In the genomic region with DNA sequence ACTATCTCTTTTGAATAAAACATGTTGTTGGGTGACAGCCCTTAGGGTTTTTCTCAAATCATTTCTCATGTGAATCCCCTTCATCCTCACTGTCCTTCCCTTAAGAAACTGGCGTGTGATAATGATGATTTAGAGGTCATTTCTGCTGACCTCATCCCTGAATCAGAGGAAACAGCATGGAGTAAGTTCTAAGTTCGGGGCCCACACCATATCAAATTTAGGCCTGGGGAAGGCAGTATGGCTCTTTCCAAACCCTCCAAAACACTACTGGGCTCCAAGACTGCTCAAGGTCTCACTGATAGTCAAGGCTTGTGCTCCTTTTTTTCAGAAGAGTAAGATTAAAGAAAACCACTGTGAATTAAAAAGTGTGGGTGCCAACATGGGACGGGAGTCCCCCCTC, we compare ENCODE assay signal across 8 cellular contexts. TPM values are rescaled to one million over a fixed set of nuclear protein-coding genes. Genes with fewer than 3 reads are reported as not detected.
DNase-seq lines count a peak whose midpoint lies in the region; ATAC-seq and TF ChIP-seq lines count a peak whose summit lies in the region.

No MANE protein-coding gene starts in this region.

- peaks cover 10% of the 10 kb centered on the region for H3F3A ChIP-seq in PC-9 (ENCODE audit: insufficient read depth, low read depth)

- BruUV-seq in PC-9 (replicated peaks; lab: Mats Ljungman, UMichigan) = no TSS peak

- H3K4me1 ChIP-seq in CD8-positive, alpha-beta memory T cell (ENCODE audit: insufficient read depth, low read length) = peaks cover 30% of the 10 kb centered on the region
- peaks cover 28% of the 10 kb centered on the region for H3K4me1 ChIP-seq in PC-9 (replicated peaks; ENCODE audit: insufficient read depth)

- H3K27ac ChIP-seq in CD8-positive, alpha-beta memory T cell (ENCODE audit: low read depth, low read length) = peak overlapping the region; percentile 59
- no peak overlapping the region for H3K27ac ChIP-seq in PC-9

- DNase-seq in CD8-positive, alpha-beta memory T cell = no peak
- DNase-seq in PC-9 (no peak), osteocyte (ENCODE audit: extremely low spot score, unreplicated experiment) (no peak), NCI-H345 (lab: John Stamatoyannopoulos, UW) (no peak), NCI-H2029 treated with DMSO at 0.1 percent for 48 hours (lab: John Stamatoyannopoulos, UW) (no peak)
- DNase-seq in effector memory CD8-positive, alpha-beta T cell = no peak

- H3K9me3 Mint-ChIP-seq in CD8-positive, alpha-beta memory T cell = no peaks in the 10 kb centered on the region
- H3K9me3 Mint-ChIP-seq in effector memory CD8-positive, alpha-beta T cell = no peaks in the 10 kb centered on the region
- no peaks in the 10 kb centered on the region for H3K9me3 Mint-ChIP-seq in osteocyte (ENCODE audit: unreplicated experiment)

- no peaks in the 10 kb centered on the region for H3K36me3 ChIP-seq in CD8-positive, alpha-beta memory T cell (ENCODE audit: insufficient read depth, low read length)
- H3K36me3 ChIP-seq in PC-9 (ENCODE audit: low read depth) = no peaks in the 10 kb centered on the region

- H3K9me2 ChIP-seq in PC-9 (ENCODE audit: insufficient read depth) = no peaks in the 10 kb centered on the region

- CTCF ChIA-PET in CD8-positive, alpha-beta memory T cell (lab: Charles Lee) = interaction anchor here (1.3 to 4.2 kb wide), 7 partner anchors 11 to 328 kb away, joined by 4 to 41 read pairs (median 8); partner anchors contain the start of genes DCTN4, IRGM, RBM22 and RPS14
- CTCF ChIA-PET in PC-9 (lab: Charles Lee) = interaction anchor here (0.6 to 0.7 kb wide), 2 partner anchors 218 to 942 kb away, joined by 4 read pairs; no protein-coding TSS in a partner anchor

- peak overlapping the region; percentile 24 for H3K4me3 ChIP-seq in CD8-positive, alpha-beta memory T cell (ENCODE audit: low read length)
- peak overlapping the region; percentile 73; the same call in 1 of the 2 replicates for H3K4me3 ChIP-seq in PC-9

- H3K27me3 Mint-ChIP-seq in CD8-positive, alpha-beta memory T cell = peaks cover 7 to 8% of the 10 kb centered on the region in 2 donors
- H3K27me3 Mint-ChIP-seq in effector memory CD8-positive, alpha-beta T cell = peaks cover 8 to 12% of the 10 kb centered on the region in 2 donors
- peaks cover 3% of the 10 kb centered on the region for H3K27me3 Mint-ChIP-seq in osteocyte (ENCODE audit: unreplicated experiment)

- POLR2A ChIA-PET in CD8-positive, alpha-beta memory T cell (lab: Charles Lee) = interaction anchor here (0.6 to 1.4 kb wide), 3 partner anchors 12 to 19 kb away, joined by 3 to 11 read pairs (median 7); partner anchors contain the start of gene DCTN4
- POLR2A ChIA-PET in PC-9 (lab: Charles Lee; ENCODE audit: unreplicated experiment) = interaction anchor here (0.6 to 1.2 kb wide), 2 partner anchors 19 kb away, joined by 4 to 6 read pairs; partner anchors contain the start of gene DCTN4

- H3K27ac Mint-ChIP-seq in CD8-positive, alpha-beta memory T cell = peak overlapping the region; percentile 80 to 93 (median 88)
- H3K27ac Mint-ChIP-seq in effector memory CD8-positive, alpha-beta T cell = peak overlapping the region; percentile 85 to 94
- H3K27ac Mint-ChIP-seq in osteocyte (ENCODE audit: unreplicated experiment) = no peak overlapping the region

- H3K79me2 ChIP-seq in PC-9 (ENCODE audit: low read depth) = no peaks in the 10 kb centered on the region

- TF ChIP-seq CTCF in PC-9 (conservative IDR thresholded peaks at IDR 0.05) (no peak), osteocyte (IDR thresholded peaks at IDR 0.05) (no peak)

- peak overlapping the region; percentile 89 to 98 (median 95) for H3K4me3 Mint-ChIP-seq in CD8-positive, alpha-beta memory T cell
- H3K4me3 Mint-ChIP-seq in effector memory CD8-positive, alpha-beta T cell = peak overlapping the region; percentile 93 to 97
- peak overlapping the region; percentile 98 for H3K4me3 Mint-ChIP-seq in osteocyte (ENCODE audit: unreplicated experiment)

- H4K20me1 ChIP-seq in PC-9 (ENCODE audit: insufficient read depth) = no peaks in the 10 kb centered on the region

- no peak overlapping the region for H2AFZ ChIP-seq in PC-9

- H3K4me2 ChIP-seq in PC-9 = peak overlapping the region; percentile 78

- ATAC-seq in effector memory CD8-positive, alpha-beta T cell (replicated peaks) = no peak
- ATAC-seq in HG03280 (IDR thresholded peaks at IDR 0.05; ENCODE audit: unreplicated experiment) = no peak
- ATAC-seq in GM18868 (IDR thresholded peaks at IDR 0.05; ENCODE audit: unreplicated experiment) = no peak

- no peaks in the 10 kb centered on the region for H3K27me3 ChIP-seq in CD8-positive, alpha-beta memory T cell (ENCODE audit: insufficient read depth, low read length, poor library complexity, severe bottlenecking)
- no peaks in the 10 kb centered on the region for H3K27me3 ChIP-seq in PC-9 (ENCODE audit: insufficient read depth, low read depth)

- peaks cover 0 to 4% (median 0%) of the 10 kb centered on the region in 3 donors for H3K36me3 Mint-ChIP-seq in CD8-positive, alpha-beta memory T cell
- peaks cover 3% of the 10 kb centered on the region for H3K36me3 Mint-ChIP-seq in effector memory CD8-positive, alpha-beta T cell (ENCODE audit: insufficient read depth)
- H3K36me3 Mint-ChIP-seq in osteocyte (ENCODE audit: unreplicated experiment) = no peaks in the 10 kb centered on the region

- H3K4me1 Mint-ChIP-seq in CD8-positive, alpha-beta memory T cell = peaks cover 41 to 52% (median 45%) of the 10 kb centered on the region in 3 donors
- H3K4me1 Mint-ChIP-seq in effector memory CD8-positive, alpha-beta T cell (ENCODE audit: low read depth in 2 of 2) = peaks cover 18 to 22% of the 10 kb centered on the region in 2 donors
- H3K4me1 Mint-ChIP-seq in osteocyte (ENCODE audit: unreplicated experiment) = peaks cover 15% of the 10 kb centered on the region

- H3K9me3 ChIP-seq in CD8-positive, alpha-beta memory T cell (ENCODE audit: low read length) = no peaks in the 10 kb centered on the region
- H3K9me3 ChIP-seq in PC-9 (ENCODE audit: insufficient read depth, low read depth) = no peaks in the 10 kb centered on the region

- intact Hi-C loops in PC-9 (cut with micrococcal nuclease; ENCODE audit: unreplicated experiment) = no loop called here

RNA-seq across cellular contexts. Expression of gene SMIM3, which starts 0.9 kb away (rescaled TPM):
- total RNA-seq in CD8-positive, alpha-beta memory T cell = 10 to 100 TPM; 11.8 to 12.7 TPM
- polyA plus RNA-seq in CD8-positive, alpha-beta memory T cell = 20.8 TPM
- total RNA-seq in PC-9 (2021) (11.5 and 12.1 TPM in 2 replicates), osteocyte (4.0 and 4.4 TPM in 2 replicates)

RNA-seq across cellular contexts. Expression of gene DCTN4, which starts 18.9 kb away (rescaled TPM):
- 10 to 100 TPM; 37.0 to 39.6 TPM for total RNA-seq in CD8-positive, alpha-beta memory T cell
- polyA plus RNA-seq in CD8-positive, alpha-beta memory T cell = 10.4 TPM
- total RNA-seq in PC-9 (2021) (49.1 and 54.1 TPM in 2 replicates), osteocyte (62.0 and 66.6 TPM in 2 replicates)
